In the genomic region with DNA sequence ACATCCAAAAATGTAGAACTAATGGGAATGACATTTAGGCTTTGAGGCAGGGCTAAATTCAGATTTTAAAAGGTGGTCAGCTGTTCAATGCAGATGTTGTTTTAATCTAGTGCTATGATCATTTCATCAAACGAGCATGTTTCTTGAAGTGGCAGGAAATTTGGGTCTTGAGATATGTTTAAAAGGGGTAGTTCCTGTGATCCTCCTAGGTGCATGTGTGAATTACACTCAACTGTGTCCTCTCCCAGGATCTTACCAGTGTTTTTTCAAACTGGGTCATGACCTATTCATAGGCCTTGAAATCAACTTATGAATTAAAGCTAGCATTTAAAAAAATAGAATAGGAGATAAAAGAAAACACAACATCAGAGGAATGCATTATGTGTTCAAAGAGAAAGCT, we compare ENCODE assay signal across 25 cellular contexts. TPM values are rescaled to one million over a fixed set of nuclear protein-coding genes. Genes with fewer than 3 reads are reported as not detected.
DNase-seq lines count a peak whose midpoint lies in the region; FAIRE-seq and TF ChIP-seq lines count a peak whose summit lies in the region.
"Had no signal": no experiment of that assay in that cellular context is flagged by ENCODE, and none has a peak within 500 bp of the region (broad histone marks: within the 10 kb centered on the region; RNA-seq: fewer than 3 reads in every experiment).

No MANE protein-coding gene starts in this region.

- H3K36me3 Mint-ChIP-seq in activated naive CD4-positive, alpha-beta T cell treated with anti-CD3 and anti-CD28 coated beads, Interleukin-2, amount 50 U/mL, for 24 hours, result no peaks in the 10 kb centered on the region
- H3K36me3 Mint-ChIP-seq: CD14-positive monocyte; CD4-positive, alpha-beta memory T cell; CD4-positive, CD25-positive, alpha-beta regulatory T cell; CD8-positive, alpha-beta memory T cell had no signal

- peak overlapping the region; percentile 2 for H3K27ac Mint-ChIP-seq in activated naive CD4-positive, alpha-beta T cell treated with anti-CD3 and anti-CD28 coated beads, Interleukin-2, amount 50 U/mL, for 24 hours
- H3K27ac Mint-ChIP-seq: CD8-positive, alpha-beta memory T cell had no signal

- no peak overlapping the region for H3K4me3 Mint-ChIP-seq in activated naive CD4-positive, alpha-beta T cell treated with anti-CD3 and anti-CD28 coated beads, Interleukin-2, amount 50 U/mL, for 24 hours
- H3K4me3 Mint-ChIP-seq: CD14-positive monocyte; CD4-positive, alpha-beta memory T cell; CD4-positive, CD25-positive, alpha-beta regulatory T cell; CD8-positive, alpha-beta memory T cell had no signal

- peaks cover 2% of the 10 kb centered on the region for H3K27me3 Mint-ChIP-seq in activated naive CD4-positive, alpha-beta T cell treated with anti-CD3 and anti-CD28 coated beads, Interleukin-2, amount 50 U/mL, for 24 hours

- FAIRE-seq in GM12891 (lab: Jason Lieb, UNC), result peak; percentile 5
- FAIRE-seq: A204.1, G401.6, GM12878, GM19239 had no signal

- no peak for TF ChIP-seq POLR2A in GM12891 (IDR thresholded peaks at IDR 0.05; ENCODE audit: low read depth, low read length)

- no peaks in the 10 kb centered on the region for H3K9me3 Mint-ChIP-seq in activated naive CD4-positive, alpha-beta T cell treated with anti-CD3 and anti-CD28 coated beads, Interleukin-2, amount 50 U/mL, for 24 hours
- H3K9me3 Mint-ChIP-seq: CD8-positive, alpha-beta memory T cell had no signal

- no peak for DNase-seq in activated naive CD4-positive, alpha-beta T cell treated with anti-CD3 and anti-CD28 coated beads, Interleukin-2, amount 50 U/mL, for 16 hours
- no peak for DNase-seq in GM12891 (ENCODE audit: insufficient read length, low spot score)
- peak; percentile 21 for DNase-seq in SW480 (ENCODE audit: low spot score)
- no peak for DNase-seq in HT-29 (ENCODE audit: low spot score)
- DNase-seq in LoVo (ENCODE audit: low spot score), result no peak
- DNase-seq: 8988T; ACHN; BE2C; C1 segment of cervical spinal cord; CD4-positive, alpha-beta memory T cell; CD4-positive, CD25-positive, alpha-beta regulatory T cell; CD8-positive, alpha-beta memory T cell; COR-L47; DMS 273 treated with DMSO at 0.1 percent for 48 hours; DMS153; DMS53; DMS79 had no signal

- H3K4me1 Mint-ChIP-seq in activated naive CD4-positive, alpha-beta T cell treated with anti-CD3 and anti-CD28 coated beads, Interleukin-2, amount 50 U/mL, for 24 hours, result peaks cover 17% of the 10 kb centered on the region

TF ChIP-seq in GM12891, 5 proteins besides CTCF, POLR2A, EP300 and RAD21:
- TF ChIP-seq POU2F2 (IDR thresholded peaks at IDR 0.05; ENCODE audit: low read depth, low read length), result no peak
- no peak for TF ChIP-seq TAF1 (IDR thresholded peaks at IDR 0.05; ENCODE audit: low read depth, low read length)
- no peak for TF ChIP-seq SPI1 (IDR thresholded peaks at IDR 0.05; ENCODE audit: low read depth, low read length)
- no peak for TF ChIP-seq PAX5 (IDR thresholded peaks at IDR 0.05; ENCODE audit: insufficient read depth, low read length, severe bottlenecking)

RNA-seq across cellular contexts. Expression of gene ACMSD, which starts 57.4 kb away (rescaled TPM):
- not detected for polyA plus RNA-seq in GM12891 (2012; ENCODE audit: low read depth, missing spikeins)
- not detected in 2 replicates for total RNA-seq in HT-29 (2014; rRNA removed; shearing (Covaris generic))
- total RNA-seq: A673; CD4-positive, alpha-beta memory T cell; CD4-positive, CD25-positive, alpha-beta regulatory T cell; CD8-positive, alpha-beta memory T cell; GM12878 had no signal
- polyA plus RNA-seq: AG04450; CD14-positive monocyte; CD4-positive, alpha-beta memory T cell; CD4-positive, CD25-positive, alpha-beta regulatory T cell; CD8-positive, alpha-beta memory T cell had no signal
